Comparison of ENCODE assay signal across 23 cellular contexts in genomic region chr10:92681306-92681823, GRCh38. TPM values are rescaled to one million over a fixed set of nuclear protein-coding genes. Genes with fewer than 3 reads are reported as not detected.
"Had no signal": no experiment of that assay in that cellular context is flagged by ENCODE, and none has a peak within 500 bp of the region (broad histone marks: within the 10 kb centered on the region; RNA-seq: fewer than 3 reads in every experiment).

No MANE protein-coding gene starts in this region.

- DNase-seq: dorsolateral prefrontal cortex; effector CD8-positive, alpha-beta T cell; heart right ventricle; hypothalamus; mucosa of descending colon; naive thymus-derived CD8-positive, alpha-beta T cell; posterior cingulate gyrus; spleen; stimulated activated CD4-positive, alpha-beta T cell treated with anti-CD3 and anti-CD28 coated beads, Interleukin-15, amount 100 ng/mL, for 24 hours; stimulated activated CD4-positive, alpha-beta T cell treated with anti-CD3 and anti-CD28 coated beads, Interleukin-1b, Interleukin-23, amount 100 ng/mL, for 48 hours; stimulated activated CD4-positive, alpha-beta T cell treated with anti-CD3 and anti-CD28 coated beads, Interleukin-4, amount 100 ng/mL, for 24 hours; testis had no signal

- H3K4me1 ChIP-seq: esophagus muscularis mucosa, testis, tibial nerve had no signal

- ATAC-seq: heart right ventricle; left lobe of liver; mucosa of descending colon; naive thymus-derived CD8-positive, alpha-beta T cell; sciatic nerve; stimulated activated memory B cell treated with anti-CD40 and anti-IgM and Interleukin-4, amounts not matched to agents 10 μg/mL and 1 μg/mL and 100 μg/mL, for 72 hours had no signal

- H3K36me3 ChIP-seq: esophagus muscularis mucosa, heart right ventricle, spleen, tibial nerve had no signal

- H3K27ac ChIP-seq: coronary artery, dorsolateral prefrontal cortex, epithelial cell of prostate, esophagus muscularis mucosa, heart right ventricle, spleen, testis, tibial nerve had no signal

- FAIRE-seq: endometrium, frontal cortex, islet of Langerhans had no signal

- H3K27me3 ChIP-seq: esophagus muscularis mucosa, spleen, testis, tibial nerve had no signal

- H3K9me3 ChIP-seq: mucosa of descending colon, testis had no signal

- H3K4me3 ChIP-seq: coronary artery, dorsolateral prefrontal cortex, esophagus muscularis mucosa, heart right ventricle, mucosa of descending colon, spleen, testis, tibial nerve had no signal

RNA-seq across cellular contexts. Expression of gene HHEX, which starts 8.4 kb away (rescaled TPM):
- total RNA-seq: neural crest cell had no signal
